ENCODE assay signal across 21 cellular contexts in genomic region chr7:135392701-135393100, GRCh38.
"Had no signal": no experiment of that assay in that cellular context is flagged by ENCODE, and none has a peak within 500 bp of the region (broad histone marks: within the 10 kb centered on the region; RNA-seq: fewer than 3 reads in every experiment).

No MANE protein-coding gene starts in this region.

- H3K27me3 ChIP-seq: dorsolateral prefrontal cortex, esophagus muscularis mucosa, gastroesophageal sphincter, neural progenitor cell, ovary, stomach, transverse colon had no signal

- H3K4me1 ChIP-seq: neural progenitor cell, transverse colon had no signal

- H3K9me3 ChIP-seq: esophagus muscularis mucosa, gastroesophageal sphincter, ovary, stomach, thoracic aorta, transverse colon had no signal

- ATAC-seq: gastroesophageal sphincter; left lobe of liver; natural killer cell treated with Interleukin-12 subunit alpha and Interleukin-12 subunit beta and Interleukin-15 and Interleukin-18, amount 100 ng/mL, for 72 hours; right cardiac atrium had no signal

- H3K4me3 ChIP-seq: dorsolateral prefrontal cortex, esophagus muscularis mucosa, gastroesophageal sphincter, neural progenitor cell, ovary, stomach, thoracic aorta, transverse colon had no signal

- H3K27ac ChIP-seq: dorsolateral prefrontal cortex, esophagus muscularis mucosa, gastroesophageal sphincter, neural progenitor cell, ovary, thoracic aorta, transverse colon had no signal

- FAIRE-seq: small intestine had no signal

- H3K36me3 ChIP-seq: ovary had no signal

- DNase-seq: cortex of kidney; dorsolateral prefrontal cortex; effector CD8-positive, alpha-beta T cell; glutamatergic neuron; islet precursor cell; mammary epithelial cell; nucleus accumbens; ovary; right cardiac atrium; small intestine; stimulated activated CD4-positive, alpha-beta T cell treated with anti-CD3 and anti-CD28 coated beads, Interleukin-12 subunit alpha, Interleukin-12 subunit beta, amount 100 ng/mL, for 4 hours; stimulated activated naive CD4-positive, alpha-beta T cell; stomach; substantia nigra; transverse colon had no signal
